1 cellular context compared by ENCODE assay signal in the genomic region with DNA sequence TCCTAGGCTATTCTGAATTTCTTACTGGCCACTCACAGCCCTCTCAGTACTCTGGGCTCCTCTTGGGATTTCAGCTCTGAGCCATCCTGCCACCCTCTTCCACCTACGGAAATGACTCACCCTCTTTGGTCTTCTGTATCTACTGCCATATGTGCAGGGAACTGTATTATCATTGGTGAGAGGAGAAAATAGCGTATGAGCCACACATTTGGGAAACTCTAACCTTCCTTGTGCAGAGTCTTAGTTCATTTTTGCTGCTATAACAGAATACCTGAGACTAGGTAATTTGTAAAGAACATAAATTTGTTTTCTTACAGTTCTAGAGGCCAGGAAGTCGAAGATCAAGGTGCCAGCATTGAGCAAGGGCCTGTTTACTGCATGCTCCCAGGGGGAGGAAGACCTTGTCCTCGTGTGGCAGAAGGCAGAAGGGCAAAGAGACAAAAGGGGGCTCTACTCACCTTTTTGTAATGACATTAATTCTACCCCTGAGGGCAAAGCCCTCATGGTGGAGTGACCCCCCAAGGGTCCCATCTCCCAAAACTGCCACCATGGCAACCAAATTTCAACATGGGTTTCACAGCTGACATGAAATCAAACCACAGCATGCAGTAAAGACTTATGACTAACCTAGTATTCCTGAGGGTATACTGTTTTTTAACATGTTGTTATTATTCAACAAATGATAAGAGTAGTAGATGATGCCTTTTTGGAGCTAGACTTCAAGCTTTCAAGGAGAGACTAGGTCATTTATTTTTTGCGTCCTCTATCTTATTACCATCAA.
TF ChIP-seq lines count a peak whose summit lies in the region.

No MANE protein-coding gene starts in this region.

TF ChIP-seq in GM23338, 12 proteins besides CTCF, POLR2A, EP300 and RAD21 (continued from another document):
- TF ChIP-seq ZNF462 (CRISPR knock-in tag; IDR thresholded peaks at IDR 0.05) (no peak), ZNF114 (CRISPR knock-in tag; IDR thresholded peaks at IDR 0.05) (no peak), ZNF331 (CRISPR knock-in tag; IDR thresholded peaks at IDR 0.05; ENCODE audit: low read depth) (no peak), POLR2AphosphoS5 (IDR thresholded peaks at IDR 0.05; ENCODE audit: low read depth) (no peak), EZH2 (IDR thresholded peaks at IDR 0.05; ENCODE audit: low read depth, unreplicated experiment) (no peak), NANOG (IDR thresholded peaks at IDR 0.05; ENCODE audit: borderline replicate concordance) (no peak), JUNB (IDR thresholded peaks at IDR 0.05; ENCODE audit: unreplicated experiment) (no peak)
- TF ChIP-seq, protein P1, sequence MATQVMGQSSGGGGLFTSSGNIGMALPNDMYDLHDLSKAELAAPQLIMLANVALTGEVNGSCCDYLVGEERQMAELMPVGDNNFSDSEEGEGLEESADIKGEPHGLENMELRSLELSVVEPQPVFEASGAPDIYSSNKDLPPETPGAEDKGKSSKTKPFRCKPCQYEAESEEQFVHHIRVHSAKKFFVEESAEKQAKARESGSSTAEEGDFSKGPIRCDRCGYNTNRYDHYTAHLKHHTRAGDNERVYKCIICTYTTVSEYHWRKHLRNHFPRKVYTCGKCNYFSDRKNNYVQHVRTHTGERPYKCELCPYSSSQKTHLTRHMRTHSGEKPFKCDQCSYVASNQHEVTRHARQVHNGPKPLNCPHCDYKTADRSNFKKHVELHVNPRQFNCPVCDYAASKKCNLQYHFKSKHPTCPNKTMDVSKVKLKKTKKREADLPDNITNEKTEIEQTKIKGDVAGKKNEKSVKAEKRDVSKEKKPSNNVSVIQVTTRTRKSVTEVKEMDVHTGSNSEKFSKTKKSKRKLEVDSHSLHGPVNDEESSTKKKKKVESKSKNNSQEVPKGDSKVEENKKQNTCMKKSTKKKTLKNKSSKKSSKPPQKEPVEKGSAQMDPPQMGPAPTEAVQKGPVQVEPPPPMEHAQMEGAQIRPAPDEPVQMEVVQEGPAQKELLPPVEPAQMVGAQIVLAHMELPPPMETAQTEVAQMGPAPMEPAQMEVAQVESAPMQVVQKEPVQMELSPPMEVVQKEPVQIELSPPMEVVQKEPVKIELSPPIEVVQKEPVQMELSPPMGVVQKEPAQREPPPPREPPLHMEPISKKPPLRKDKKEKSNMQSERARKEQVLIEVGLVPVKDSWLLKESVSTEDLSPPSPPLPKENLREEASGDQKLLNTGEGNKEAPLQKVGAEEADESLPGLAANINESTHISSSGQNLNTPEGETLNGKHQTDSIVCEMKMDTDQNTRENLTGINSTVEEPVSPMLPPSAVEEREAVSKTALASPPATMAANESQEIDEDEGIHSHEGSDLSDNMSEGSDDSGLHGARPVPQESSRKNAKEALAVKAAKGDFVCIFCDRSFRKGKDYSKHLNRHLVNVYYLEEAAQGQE (IDR thresholded peaks at IDR 0.05; ENCODE audit: unreplicated experiment), result no peak
